ENCODE assay signal across 21 cellular contexts in genomic region chr1:12524266-12524665, GRCh38.
A peak's percentile ranks its signal among the peaks of the same experiment; 100 is the strongest.
DNase-seq lines count a peak whose midpoint lies in the region; ATAC-seq, FAIRE-seq and TF ChIP-seq lines count a peak whose summit lies in the region.
"Had no signal": no experiment of that assay in that cellular context is flagged by ENCODE, and none has a peak within 500 bp of the region (broad histone marks: within the 10 kb centered on the region; RNA-seq: fewer than 3 reads in every experiment).

No MANE protein-coding gene starts in this region.

- no peak for DNase-seq in K562 (ENCODE audit: extremely low read depth in 1 of 4, low spot score in 3 of 4)
- DNase-seq in mesothelial cell of epicardium (ENCODE audit: low spot score in 2 of 2, unreplicated experiment in 2 of 2): no peak
- no peak for DNase-seq in stimulated activated effector memory CD8-positive, alpha-beta T cell treated with anti-CD3 and anti-CD28 coated beads, Interleukin-12 subunit alpha, Interleukin-12 subunit beta, amount 100 ng/mL, for 72 hours (ENCODE audit: low spot score in 2 of 2)
- DNase-seq in T1000 (lab: John Stamatoyannopoulos, UW): no peak
- no peak for DNase-seq in NCI-H2171 (lab: John Stamatoyannopoulos, UW)
- DNase-seq: Caco-2; CD8-positive, alpha-beta T cell; KBM-7; NCI-H1105 treated with DMSO at 0.1 percent for 48 hours; NCI-H146; NCI-H1930; NCI-H526 treated with DMSO at 0.1 percent for 48 hours; PC-9; SHP77 had no signal

- no peaks in the 10 kb centered on the region for H3K9me1 ChIP-seq in K562 (ENCODE audit: control insufficient read depth, insufficient read depth, low read length)

- peaks cover 5% of the 10 kb centered on the region for H3K36me3 Mint-ChIP-seq in mesothelial cell of epicardium
- H3K36me3 Mint-ChIP-seq in stimulated activated effector memory CD8-positive, alpha-beta T cell treated with anti-CD3 and anti-CD28 coated beads, Interleukin-12 subunit alpha, Interleukin-12 subunit beta, amount 100 ng/mL, for 72 hours: no peaks in the 10 kb centered on the region
- H3K36me3 Mint-ChIP-seq: CD8-positive, alpha-beta T cell had no signal

- FAIRE-seq in K562 (lab: Jason Lieb, UNC): no peak
- FAIRE-seq: G401.6, GM19239 had no signal

- no peak overlapping the region for H3K27ac ChIP-seq in HEK293 (ENCODE audit: extremely low read depth, low read depth, low read length)
- H3K27ac ChIP-seq in K562 (ENCODE audit: extremely low read depth, low read depth, low read length): no peak overlapping the region
- H3K27ac ChIP-seq: C4-2B, RWPE1 had no signal

- TF ChIP-seq POLR2A in K562 (conservative IDR thresholded peaks at IDR 0.05): no peak

- H3K9me3 Mint-ChIP-seq in mesothelial cell of epicardium: peaks cover 3% of the 10 kb centered on the region
- H3K9me3 Mint-ChIP-seq in stimulated activated effector memory CD8-positive, alpha-beta T cell treated with anti-CD3 and anti-CD28 coated beads, Interleukin-12 subunit alpha, Interleukin-12 subunit beta, amount 100 ng/mL, for 72 hours: no peaks in the 10 kb centered on the region
- H3K9me3 Mint-ChIP-seq: CD8-positive, alpha-beta T cell had no signal

- 91% methylated on average over 2 of the region's 2 CpGs for WGBS in K562 (ENCODE audit: insufficient coverage, low coverage, missing lambda C conversion rate)

- H2AFZ ChIP-seq in K562 (ENCODE audit: low read depth, low read length): no peak overlapping the region
- H2AFZ ChIP-seq: PC-9 had no signal

- no peak for TF ChIP-seq CTCF in HEK293 (tag by site-specific recombination; IDR thresholded peaks at IDR 0.05)
- TF ChIP-seq CTCF in K562 (IDR thresholded peaks at IDR 0.05 in 2 of 3, conservative IDR thresholded peaks at IDR 0.05 in 1 of 3; ENCODE audit: insufficient read depth in 2 of 3, low read depth in 1 of 3, low read length in 3 of 3): no peak
- TF ChIP-seq CTCF in mesothelial cell of epicardium (IDR thresholded peaks at IDR 0.05; ENCODE audit: unreplicated experiment): no peak

- POLR2A ChIA-PET in HEK293 (lab: Yijun Ruan, JAX): no interaction called here
- POLR2A ChIA-PET in K562 (lab: Yijun Ruan, JAX): no interaction called here

- ATAC-seq in K562: no peak
- no peak for ATAC-seq in stimulated activated effector memory CD8-positive, alpha-beta T cell treated with anti-CD3 and anti-CD28 coated beads, Interleukin-12 subunit alpha, Interleukin-12 subunit beta, amount 100 ng/mL, for 72 hours
- ATAC-seq in HG02588 (IDR thresholded peaks at IDR 0.05; ENCODE audit: unreplicated experiment): no peak
- ATAC-seq: CD8-positive, alpha-beta T cell had no signal

- in situ Hi-C loops in K562 (cut with MboI): no loop called here

- H3K79me2 ChIP-seq in K562 (ENCODE audit: control insufficient read depth, insufficient read depth, low read length): no peaks in the 10 kb centered on the region

- H3K4me2 ChIP-seq in K562 (ENCODE audit: insufficient read depth, low read length): no peak overlapping the region
- H3K4me2 ChIP-seq: PC-9 had no signal

- BruUV-seq in K562 (replicated peaks; lab: Mats Ljungman, UMichigan): no TSS peak

- H3K4me1 Mint-ChIP-seq in mesothelial cell of epicardium: peaks cover 28% of the 10 kb centered on the region
- H3K4me1 Mint-ChIP-seq in stimulated activated effector memory CD8-positive, alpha-beta T cell treated with anti-CD3 and anti-CD28 coated beads, Interleukin-12 subunit alpha, Interleukin-12 subunit beta, amount 100 ng/mL, for 72 hours: peaks cover 25% of the 10 kb centered on the region
- H3K4me1 Mint-ChIP-seq: B cell had no signal

- H3K4me3 ChIP-seq in HEK293 (ENCODE audit: low read depth, low read length) (no peak overlapping the region), K562 (no peak overlapping the region)
- H3K4me3 ChIP-seq: PC-9 had no signal

- TF ChIP-seq EP300 in K562 (IDR thresholded peaks at IDR 0.05; ENCODE audit: low read length): no peak

- H3K9ac ChIP-seq in K562 (ENCODE audit: insufficient read depth in 1 of 2, low read depth in 2 of 2, low read length in 2 of 2): no peak overlapping the region

- H4K20me1 ChIP-seq in K562 (replicated peaks; ENCODE audit: control insufficient read depth, insufficient read depth, low read length): no peaks in the 10 kb centered on the region

- H3K4me1 ChIP-seq in HEK293 (ENCODE audit: control insufficient read depth, insufficient read depth, low read length) (0 out of 2 replicates have a peak, but pooled peaks cover 2% of the 10 kb centered on the region), K562 (replicated peaks in 1 of 2; ENCODE audit: control insufficient read depth in 2 of 2, insufficient read depth in 2 of 2, low read length in 2 of 2) (peaks cover 30 to 32% of the 10 kb centered on the region in 2 experiments)

- no peak for TF ChIP-seq RAD21 in K562 (CRISPR knock-in tag; conservative IDR thresholded peaks at IDR 0.05 in 1 of 2, IDR thresholded peaks at IDR 0.05 in 1 of 2)

- intact Hi-C loops in K562 (cut with micrococcal nuclease): no loop called here

- no peaks in the 10 kb centered on the region for H3K9me3 ChIP-seq in HEK293 (ENCODE audit: control insufficient read depth, insufficient read depth, low read depth, low read length)
- H3K9me3 ChIP-seq in K562 (replicated peaks; ENCODE audit: control insufficient read depth, insufficient read depth, low read depth, low read length): no peaks in the 10 kb centered on the region
- H3K9me3 ChIP-seq: Caco-2 had no signal

- peak overlapping the region; percentile 50 for H3K27ac Mint-ChIP-seq in mesothelial cell of epicardium
- peak overlapping the region; percentile 72 for H3K27ac Mint-ChIP-seq in stimulated activated effector memory CD8-positive, alpha-beta T cell treated with anti-CD3 and anti-CD28 coated beads, Interleukin-12 subunit alpha, Interleukin-12 subunit beta, amount 100 ng/mL, for 72 hours
- H3K27ac Mint-ChIP-seq: B cell; CD8-positive, alpha-beta T cell had no signal

- H3K36me3 ChIP-seq in HEK293 (ENCODE audit: control insufficient read depth in 2 of 2, insufficient read depth in 1 of 2, low read length in 2 of 2): no peaks in the 10 kb centered on the region
- H3K36me3 ChIP-seq in K562 (ENCODE audit: control insufficient read depth, insufficient read depth, low read length): no peaks in the 10 kb centered on the region

- no peak overlapping the region for H3K4me3 Mint-ChIP-seq in mesothelial cell of epicardium
- no peak overlapping the region for H3K4me3 Mint-ChIP-seq in stimulated activated effector memory CD8-positive, alpha-beta T cell treated with anti-CD3 and anti-CD28 coated beads, Interleukin-12 subunit alpha, Interleukin-12 subunit beta, amount 100 ng/mL, for 72 hours
- H3K4me3 Mint-ChIP-seq: B cell; CD8-positive, alpha-beta T cell had no signal

- H3K27me3 ChIP-seq in K562 (ENCODE audit: control insufficient read depth in 2 of 2, insufficient read depth in 2 of 2, low read length in 2 of 2): no peaks in the 10 kb centered on the region

- CTCF ChIA-PET in HEK293 (lab: Yijun Ruan, JAX): no interaction called here
- CTCF ChIA-PET in K562 (lab: Yijun Ruan, JAX; ENCODE audit: low intra/inter-chr PET ratio): no interaction called here

- no peaks in the 10 kb centered on the region for H3K27me3 Mint-ChIP-seq in mesothelial cell of epicardium (ENCODE audit: low read depth)
- H3K27me3 Mint-ChIP-seq: B cell had no signal

TF ChIP-seq in HEK293, 187 proteins besides CTCF, POLR2A, EP300 and RAD21 (continues in another document):
- TF ChIP-seq KLF17 (tag by site-specific recombination; IDR thresholded peaks at IDR 0.05) (no peak), ZIC2 (tag by site-specific recombination; IDR thresholded peaks at IDR 0.05) (no peak), ZNF391 (tag by site-specific recombination; IDR thresholded peaks at IDR 0.05; ENCODE audit: borderline replicate concordance, low read depth) (no peak), SETDB1 (IDR thresholded peaks at IDR 0.05; ENCODE audit: insufficient read length, low read length) (peak; percentile 17), ZNF510 (tag by site-specific recombination; IDR thresholded peaks at IDR 0.05; ENCODE audit: insufficient replicate concordance) (no peak), ZNF580 (tag by site-specific recombination; IDR thresholded peaks at IDR 0.05) (peak; percentile 76), ZNF560 (tag by site-specific recombination; IDR thresholded peaks at IDR 0.05; ENCODE audit: borderline replicate concordance) (no peak)

TF ChIP-seq in K562, 482 proteins besides CTCF, POLR2A, EP300 and RAD21 (continues in another document):
- TF ChIP-seq ARID4B (CRISPR knock-in tag; IDR thresholded peaks at IDR 0.05) (no peak), SMARCA5 (IDR thresholded peaks at IDR 0.05) (0 out of 2 replicates have a peak, but pooled peaks have one; percentile 50), LCOR (CRISPR knock-in tag; IDR thresholded peaks at IDR 0.05) (no peak)

Comparison
In these comparisons a context has a peak if more than half of its experiments do, and no peak if none do; other contexts are left out.
1. Of the 44 proteins assayed by ChIP-seq in both K562 and HEK293: peak only in K562: none; only in HEK293: SETDB1; in both: ZNF146; in neither: 42.